1 cellular context compared by ENCODE assay signal in genomic region chr2:159130302-159130701, GRCh38.
TF ChIP-seq lines count a peak whose summit lies in the region.

No MANE protein-coding gene starts in this region.

TF ChIP-seq in K562, 482 proteins besides CTCF, POLR2A, EP300 and RAD21 (continued from another document and continues in another):
- TF ChIP-seq ZNF280B (CRISPR knock-in tag; IDR thresholded peaks at IDR 0.05) (no peak), ADNP (tag; IDR thresholded peaks at IDR 0.05) (no peak), JUNB (CRISPR knock-in tag; conservative IDR thresholded peaks at IDR 0.05) (no peak), MAFF (IDR thresholded peaks at IDR 0.05; ENCODE audit: low read length) (no peak), CHD1 (IDR thresholded peaks at IDR 0.05; ENCODE audit: low read length) (no peak), ZFPM2 (CRISPR knock-in tag; IDR thresholded peaks at IDR 0.05) (no peak), ZNF639 (CRISPR knock-in tag; conservative IDR thresholded peaks at IDR 0.05 in 1 of 2, IDR thresholded peaks at IDR 0.05 in 1 of 2) (peak in 1 of 2 experiments; percentile 45; a peak in 1 of 4 replicates), GABPB1 (CRISPR knock-in tag; IDR thresholded peaks at IDR 0.05) (no peak), ZNF583 (CRISPR knock-in tag; IDR thresholded peaks at IDR 0.05) (0 out of 2 replicates have a peak, but pooled peaks have one; percentile 32), ZNF586 (CRISPR knock-in tag; conservative IDR thresholded peaks at IDR 0.05) (no peak), NR3C1 (CRISPR knock-in tag; IDR thresholded peaks at IDR 0.05) (no peak), CAMTA2 (CRISPR knock-in tag; conservative IDR thresholded peaks at IDR 0.05) (no peak), TFAP4 (CRISPR knock-in tag; IDR thresholded peaks at IDR 0.05; ENCODE audit: borderline replicate concordance) (no peak), CCAR2 (IDR thresholded peaks at IDR 0.05; ENCODE audit: low read depth, low read length) (no peak), MCM7 (IDR thresholded peaks at IDR 0.05) (no peak), TCF15 (CRISPR knock-in tag; IDR thresholded peaks at IDR 0.05) (no peak), BCL6 (CRISPR knock-in tag; IDR thresholded peaks at IDR 0.05) (peak; percentile 61; the same call in 1 of the 2 replicates), KDM4B (IDR thresholded peaks at IDR 0.05; ENCODE audit: borderline replicate concordance in 2 of 2, low read depth in 1 of 2) (no peak), MGA (IDR thresholded peaks at IDR 0.05) (no peak), RAD51 (IDR thresholded peaks at IDR 0.05; ENCODE audit: borderline replicate concordance, low read depth) (no peak), ZNF507 (tag; conservative IDR thresholded peaks at IDR 0.05) (no peak), ZBTB49 (CRISPR knock-in tag; IDR thresholded peaks at IDR 0.05; ENCODE audit: borderline replicate concordance) (no peak), ZNF79 (CRISPR knock-in tag; IDR thresholded peaks at IDR 0.05; ENCODE audit: low read depth) (no peak), ESRRB (CRISPR knock-in tag; IDR thresholded peaks at IDR 0.05; ENCODE audit: borderline replicate concordance) (no peak), FOXJ3 (CRISPR knock-in tag; IDR thresholded peaks at IDR 0.05) (no peak), STAG1 (CRISPR knock-in tag; IDR thresholded peaks at IDR 0.05; ENCODE audit: borderline replicate concordance) (no peak), SMAD3 (CRISPR knock-in tag; conservative IDR thresholded peaks at IDR 0.05) (peak; percentile 74; the same call in 1 of the 2 replicates), NFATC3 (IDR thresholded peaks at IDR 0.05) (no peak), NELFE (IDR thresholded peaks at IDR 0.05; ENCODE audit: insufficient read depth, insufficient read length) (no peak), HDGF (IDR thresholded peaks at IDR 0.05) (no peak), XRCC4 (IDR thresholded peaks at IDR 0.05; ENCODE audit: extremely low read depth, insufficient read depth, insufficient read length) (no peak), NFE2 (IDR thresholded peaks at IDR 0.05; ENCODE audit: low read depth) (0 out of 2 replicates have a peak, but pooled peaks have one; percentile 57), ATF7 (IDR thresholded peaks at IDR 0.05) (peak; percentile 57), YBX1 (IDR thresholded peaks at IDR 0.05) (no peak), ZNF584 (CRISPR knock-in tag; IDR thresholded peaks at IDR 0.05; ENCODE audit: low read depth) (no peak), HNRNPH1 (optimal IDR thresholded peaks at IDR 0.05; ENCODE audit: low read depth, low read length) (no peak), CBFA2T2 (conservative IDR thresholded peaks at IDR 0.05) (peak; percentile 82), DDX20 (tag; IDR thresholded peaks at IDR 0.05; ENCODE audit: low read depth) (no peak), ATF1 (CRISPR knock-in tag; IDR thresholded peaks at IDR 0.05) (no peak), ATF1 (tag; IDR thresholded peaks at IDR 0.05) (peak; percentile 79), NR2C1 (IDR thresholded peaks at IDR 0.05) (no peak), NR2C1 (tag; IDR thresholded peaks at IDR 0.05) (no peak), CBX8 (IDR thresholded peaks at IDR 0.05; ENCODE audit: borderline replicate concordance, extremely low read depth, low read depth, low read length, poor library complexity, severe bottlenecking) (no peak), ZNF764 (CRISPR knock-in tag; IDR thresholded peaks at IDR 0.05; ENCODE audit: low read depth) (no peak), JUN (IDR thresholded peaks at IDR 0.05; ENCODE audit: borderline replicate concordance, low read depth, low read length) (no peak), JUN (CRISPR knock-in tag; IDR thresholded peaks at IDR 0.05; ENCODE audit: borderline replicate concordance) (no peak), MXI1 (IDR thresholded peaks at IDR 0.05; ENCODE audit: low read depth, low read length) (no peak), CHD4 (IDR thresholded peaks at IDR 0.05; ENCODE audit: insufficient read depth, insufficient replicate concordance, low read depth, low read length, poor library complexity, severe bottlenecking) (no peak), ZNF263 (CRISPR knock-in tag; IDR thresholded peaks at IDR 0.05; ENCODE audit: borderline replicate concordance) (no peak), HDAC6 (IDR thresholded peaks at IDR 0.05; ENCODE audit: low read depth, low read length) (no peak), CSDE1 (IDR thresholded peaks at IDR 0.05) (no peak), ELF2 (CRISPR knock-in tag; IDR thresholded peaks at IDR 0.05) (no peak), MEF2D (tag; conservative IDR thresholded peaks at IDR 0.05; ENCODE audit: low read depth) (peak; percentile 40; the same call in 1 of the 2 replicates), CREM (IDR thresholded peaks at IDR 0.05; ENCODE audit: low read depth) (peak; percentile 86), PHTF2 (CRISPR knock-in tag; IDR thresholded peaks at IDR 0.05) (no peak), BRCA1 (IDR thresholded peaks at IDR 0.05) (no peak), BRCA1 (CRISPR knock-in tag; IDR thresholded peaks at IDR 0.05) (no peak), PPARD (CRISPR knock-in tag; IDR thresholded peaks at IDR 0.05) (no peak), TOE1 (IDR thresholded peaks at IDR 0.05; ENCODE audit: borderline replicate concordance) (no peak), TOE1 (CRISPR knock-in tag; IDR thresholded peaks at IDR 0.05; ENCODE audit: borderline replicate concordance, low read depth) (no peak), SAFB2 (IDR thresholded peaks at IDR 0.05; ENCODE audit: borderline replicate concordance, low read depth, low read length, severe bottlenecking) (no peak), BHLHE40 (IDR thresholded peaks at IDR 0.05; ENCODE audit: low read length) (0 out of 2 replicates have a peak, but pooled peaks have one; percentile 41), ZNF354B (CRISPR knock-in tag; IDR thresholded peaks at IDR 0.05) (no peak)
